ENCODE assay signal across 21 cellular contexts in the genomic region with DNA sequence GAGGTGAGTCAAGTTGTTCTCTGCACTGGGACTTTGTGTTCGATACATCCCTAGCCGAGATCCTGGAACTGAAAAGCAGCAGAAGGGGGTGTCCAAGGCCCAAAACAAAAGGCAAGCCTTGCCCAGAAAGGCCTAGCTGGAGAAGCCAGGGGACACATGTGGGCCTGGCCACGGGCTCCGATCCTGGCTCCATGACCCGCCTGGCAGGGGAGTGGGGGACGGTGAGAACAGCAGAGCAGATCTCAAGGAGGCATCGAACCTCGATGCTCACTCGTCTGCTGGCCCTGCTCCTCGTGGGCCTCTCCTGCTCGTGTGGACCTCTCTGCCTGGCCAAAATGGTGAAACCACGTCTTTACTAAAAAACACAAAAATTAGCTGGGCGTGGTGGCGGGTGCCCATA. TPM values are rescaled to one million over a fixed set of nuclear protein-coding genes. Genes with fewer than 3 reads are reported as not detected.
"Had no signal": no experiment of that assay in that cellular context is flagged by ENCODE, and none has a peak within 500 bp of the region (broad histone marks: within the 10 kb centered on the region; RNA-seq: fewer than 3 reads in every experiment).

No MANE protein-coding gene starts in this region.

- ATAC-seq: activated T-cell treated with anti-CD3 and anti-CD28 coated beads, Interleukin-2, amount 50 U/mL, for 4 hours; PC-3 had no signal

- H3K4me3 Mint-ChIP-seq: activated CD4-positive, alpha-beta memory T cell treated with anti-CD3 and anti-CD28 coated beads for 36 hours; activated naive CD4-positive, alpha-beta T cell treated with anti-CD3 and anti-CD28 coated beads for 36 hours; activated naive CD8-positive, alpha-beta T cell; activated T-cell treated with anti-CD3 and anti-CD28 coated beads, Interleukin-2, amount 50 U/mL, for 4 hours; T-helper 1 cell treated with Interleukin-12 subunit alpha and Interleukin-12 subunit beta and Interleukin-4 antibody, amounts not matched to agents 30 μg/mL and 1 μg/mL, for 36 hours had no signal

- H3K4me3 ChIP-seq: cardiac muscle cell had no signal

- DNase-seq: activated CD4-positive, alpha-beta memory T cell treated with anti-CD3 and anti-CD28 coated beads for 36 hours; activated CD4-positive, alpha-beta T cell treated with anti-CD3 and anti-CD28 coated beads for 48 hours; activated CD4-positive, CD25-positive, alpha-beta regulatory T cell treated with anti-CD3 and anti-CD28 coated beads, Interleukin-2, amount 50 U/mL, for 72 hours; activated CD8-positive, alpha-beta memory T cell treated with anti-CD3 and anti-CD28 coated beads for 24 hours; activated gamma-delta T cell; activated naive CD4-positive, alpha-beta T cell treated with anti-CD3 and anti-CD28 coated beads for 36 hours; activated T-cell treated with anti-CD3 and anti-CD28 coated beads, Interleukin-2, amount 50 U/mL, for 4 hours; brain microvascular endothelial cell; MM.1S; NCI-H1105; NCI-H1436; NCI-H1694 treated with DMSO at 0.1 percent for 48 hours; NCI-H2029 treated with DMSO at 0.1 percent for 48 hours; NCI-H510A treated with DMSO at 0.1 percent for 48 hours; PC-3; SHP77 treated with DMSO at 0.1 percent for 48 hours had no signal

- H3K27ac ChIP-seq: brain microvascular endothelial cell, cardiac muscle cell had no signal

- H3K27me3 Mint-ChIP-seq: activated CD4-positive, alpha-beta memory T cell treated with anti-CD3 and anti-CD28 coated beads for 36 hours; activated naive CD8-positive, alpha-beta T cell had no signal

- FAIRE-seq: RCC 7860 had no signal

- H3K27ac Mint-ChIP-seq: activated CD4-positive, alpha-beta memory T cell treated with anti-CD3 and anti-CD28 coated beads for 36 hours; activated naive CD4-positive, alpha-beta T cell treated with anti-CD3 and anti-CD28 coated beads for 36 hours; activated naive CD8-positive, alpha-beta T cell; T-helper 1 cell treated with Interleukin-12 subunit alpha and Interleukin-12 subunit beta and Interleukin-4 antibody, amounts not matched to agents 30 μg/mL and 1 μg/mL, for 36 hours had no signal

- H3K9me3 Mint-ChIP-seq: activated CD4-positive, alpha-beta memory T cell treated with anti-CD3 and anti-CD28 coated beads for 36 hours; activated naive CD4-positive, alpha-beta T cell treated with anti-CD3 and anti-CD28 coated beads for 36 hours; activated T-cell treated with anti-CD3 and anti-CD28 coated beads, Interleukin-2, amount 50 U/mL, for 4 hours; T-helper 1 cell treated with Interleukin-12 subunit alpha and Interleukin-12 subunit beta and Interleukin-4 antibody, amounts not matched to agents 30 μg/mL and 1 μg/mL, for 36 hours had no signal

- H3K27me3 ChIP-seq: brain microvascular endothelial cell, cardiac muscle cell had no signal

RNA-seq across cellular contexts. Expression of a gene that starts 33.0 kb away (rescaled TPM):
- total RNA-seq: activated CD4-positive, alpha-beta memory T cell treated with anti-CD3 and anti-CD28 coated beads for 36 hours; activated naive CD4-positive, alpha-beta T cell treated with anti-CD3 and anti-CD28 coated beads for 36 hours; activated T-cell treated with anti-CD3 and anti-CD28 coated beads, Interleukin-2, amount 50 U/mL, for 4 hours; PC-3; SK-MEL-5 had no signal
